ENCODE assay signal across 1 cellular context in genomic region chr9:34992376-34992951, GRCh38.
TF ChIP-seq lines count a peak whose summit lies in the region.

No MANE protein-coding gene starts in this region.

TF ChIP-seq in GM23338, 12 proteins besides CTCF, POLR2A, EP300 and RAD21 (continued from another document):
- TF ChIP-seq ETS1 (IDR thresholded peaks at IDR 0.05) (no peak), ZNF331 (CRISPR knock-in tag; IDR thresholded peaks at IDR 0.05; ENCODE audit: low read depth) (no peak), ZNF462 (CRISPR knock-in tag; IDR thresholded peaks at IDR 0.05) (no peak), ZNF114 (CRISPR knock-in tag; IDR thresholded peaks at IDR 0.05) (no peak), EZH2phosphoT487 (IDR thresholded peaks at IDR 0.05; ENCODE audit: unreplicated experiment) (no peak), NANOG (IDR thresholded peaks at IDR 0.05; ENCODE audit: borderline replicate concordance) (no peak), JUNB (IDR thresholded peaks at IDR 0.05; ENCODE audit: unreplicated experiment) (no peak), CREB1 (CRISPR knock-in tag; IDR thresholded peaks at IDR 0.05; ENCODE audit: low read depth) (no peak), POLR2AphosphoS5 (IDR thresholded peaks at IDR 0.05; ENCODE audit: low read depth) (no peak), STAT1 (IDR thresholded peaks at IDR 0.05; ENCODE audit: unreplicated experiment) (no peak)
